Comparison of ENCODE assay signal across 8 cellular contexts in the genomic region with DNA sequence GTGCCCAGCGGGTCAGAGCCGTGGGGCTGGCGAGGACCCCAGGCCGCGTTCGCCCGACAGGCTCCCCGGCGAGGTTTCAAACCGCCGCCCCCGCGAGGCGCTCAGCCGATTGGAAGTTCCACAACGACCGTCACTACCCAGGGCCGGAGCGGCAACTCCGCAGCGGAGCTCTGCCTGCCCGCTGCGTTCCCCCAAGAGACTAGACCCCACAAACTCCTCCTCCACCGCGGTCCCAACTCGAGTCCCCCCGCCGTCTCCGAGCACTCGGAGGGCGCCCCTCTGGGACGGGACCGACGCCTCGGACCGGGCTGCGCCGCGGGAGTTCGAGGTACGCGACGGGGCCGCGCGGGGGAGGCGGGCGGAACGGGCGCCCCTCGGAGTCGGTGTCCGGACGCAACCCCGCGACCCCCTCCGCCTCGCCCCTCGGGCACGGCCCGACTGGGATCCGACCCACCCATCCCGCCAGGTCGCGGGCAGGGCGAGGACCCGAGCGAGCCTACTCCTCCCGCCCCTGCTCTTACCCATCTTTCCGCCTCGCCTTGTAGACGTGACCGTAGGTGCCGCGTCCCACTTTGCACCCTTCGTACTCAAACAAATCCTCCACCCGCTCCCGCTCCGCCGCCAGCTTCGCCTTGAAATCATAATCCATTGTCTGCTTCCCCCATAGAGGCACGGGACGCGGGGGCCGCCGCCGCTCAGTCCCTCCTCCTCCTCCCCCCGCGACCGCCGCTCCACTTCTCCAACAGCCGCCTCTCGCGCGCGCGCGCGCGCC.
DNase-seq lines count a peak whose midpoint lies in the region; TF ChIP-seq lines count a peak whose summit lies in the region.

No MANE protein-coding gene starts in this region.

- peak overlapping the region; percentile 85 for H3K4me3 ChIP-seq in HFF-Myc (replicated peaks; ENCODE audit: low read depth, low read length)

- TF ChIP-seq POLR2A in GM10847 (IDR thresholded peaks at IDR 0.05; ENCODE audit: extremely low read depth, insufficient read length): peak; percentile 33

- DNase-seq in HFF-Myc (ENCODE audit: extremely low read depth, low read depth) (no peak), NCI-H1105 treated with DMSO at 0.1 percent for 48 hours (lab: John Stamatoyannopoulos, UW) (peak; percentile 61), cerebellar cortex (ENCODE audit: low spot score) (peak; percentile 36), kidney tubule cell (ENCODE audit: low spot score) (peak; percentile 48), NCI-H1048 (lab: John Stamatoyannopoulos, UW) (no peak)
- peak; percentile 37 for DNase-seq in activated CD4-positive, alpha-beta T cell treated with anti-CD3 and anti-CD28 coated beads for 1 hour
- peak; percentile 14 to 47 for DNase-seq in stimulated activated CD4-positive, alpha-beta T cell treated with anti-CD3 and anti-CD28 coated beads, Interleukin-1b, Interleukin-23, amount 100 ng/mL, for 4 hours (ENCODE audit: low read depth in 2 of 2)

- TF ChIP-seq CTCF in HFF-Myc (IDR thresholded peaks at IDR 0.05; ENCODE audit: low read depth, low read length, missing control alignments): no peak

Comparison
In these comparisons a context has a peak if more than half of its experiments do, and no peak if none do; other contexts are left out.
1. DNase-seq: peak in NCI-H1105 treated with DMSO at 0.1 percent for 48 hours (single experiment), activated CD4-positive, alpha-beta T cell treated with anti-CD3 and anti-CD28 coated beads for 1 hour (single experiment), cerebellar cortex (single experiment), kidney tubule cell (single experiment) and stimulated activated CD4-positive, alpha-beta T cell treated with anti-CD3 and anti-CD28 coated beads, Interleukin-1b, Interleukin-23, amount 100 ng/mL, for 4 hours (2 of 2); none in HFF-Myc (single experiment) and NCI-H1048 (single experiment).